12 cellular contexts compared by ENCODE assay signal in genomic region chr4:83255584-83255983, GRCh38. TPM values are rescaled to one million over a fixed set of nuclear protein-coding genes. Genes with fewer than 3 reads are reported as not detected.
A peak's percentile ranks its signal among the peaks of the same experiment; 100 is the strongest.
DNase-seq lines count a peak whose midpoint lies in the region; ATAC-seq and TF ChIP-seq lines count a peak whose summit lies in the region.
"Had no signal": no experiment of that assay in that cellular context is flagged by ENCODE, and none has a peak within 500 bp of the region (broad histone marks: within the 10 kb centered on the region; RNA-seq: fewer than 3 reads in every experiment).

No MANE protein-coding gene starts in this region.

- no peak overlapping the region for H3K27ac ChIP-seq in brain microvascular endothelial cell
- H3K27ac ChIP-seq in liver (ENCODE audit: low read depth in 1 of 2, low read length in 2 of 2): no peak overlapping the region
- peak overlapping the region in 1 of 12 donors; percentile 62 for H3K27ac ChIP-seq in heart left ventricle

- H3K27me3 ChIP-seq in brain microvascular endothelial cell (replicated peaks) (no peaks in the 10 kb centered on the region), liver (ENCODE audit: control insufficient read depth in 4 of 4, insufficient read depth in 4 of 4, low read length in 3 of 4) (no peaks in the 10 kb centered on the region), BE2C (no peaks in the 10 kb centered on the region), heart left ventricle (no peaks in the 10 kb centered on the region)

- no peak for TF ChIP-seq RAD21 in liver (IDR thresholded peaks at IDR 0.05)

- in situ Hi-C loops in brain microvascular endothelial cell (cut with HindIII; ENCODE audit: low pct_ligation_motif_present, low sequenced_read_pairs): loop anchor here (25.0 kb wide), 1 partner anchor 218 kb away; the partner anchor contains the start of gene COPS4

- no peaks in the 10 kb centered on the region for H3K9me3 Mint-ChIP-seq in activated naive CD8-positive, alpha-beta T cell treated with anti-CD3 and anti-CD28 coated beads, Interleukin-2, amount 50 U/mL, for 24 hours
- H3K9me3 Mint-ChIP-seq: activated CD4-positive, alpha-beta memory T cell treated with anti-CD3 and anti-CD28 coated beads, Interleukin-2, amount 10 ng/mL, durations not matched to agents 7 days and 5 days; nephron progenitor cell had no signal

- TF ChIP-seq POLR2A in heart left ventricle (IDR thresholded peaks at IDR 0.05): no peak

- WGBS in liver: 69% methylated on average over 1 of the region's 1 CpG
- WGBS in heart left ventricle, 4 donors: 47 to 65% (median 50%) methylated on average over 1 of the region's 1 CpG

- H3K9me3 ChIP-seq in liver (ENCODE audit: control insufficient read depth in 4 of 4, low read length in 3 of 4): no peaks in the 10 kb centered on the region
- H3K9me3 ChIP-seq in BE2C: no peaks in the 10 kb centered on the region
- no peaks in the 10 kb centered on the region for H3K9me3 ChIP-seq in heart left ventricle

- H3K27ac Mint-ChIP-seq in activated naive CD8-positive, alpha-beta T cell treated with anti-CD3 and anti-CD28 coated beads, Interleukin-2, amount 50 U/mL, for 24 hours: no peak overlapping the region
- H3K27ac Mint-ChIP-seq: activated CD4-positive, alpha-beta memory T cell treated with anti-CD3 and anti-CD28 coated beads, Interleukin-2, amount 10 ng/mL, durations not matched to agents 7 days and 5 days; nephron progenitor cell had no signal

- H3K4me3 ChIP-seq in brain microvascular endothelial cell (ENCODE audit: low read depth, low read length): no peak overlapping the region
- no peak overlapping the region for H3K4me3 ChIP-seq in liver (ENCODE audit: low read depth in 1 of 3, low read length in 3 of 3)
- no peak overlapping the region for H3K4me3 ChIP-seq in BE2C (ENCODE audit: low read depth, low read length)
- no peak overlapping the region for H3K4me3 ChIP-seq in heart left ventricle

- no peak overlapping the region for H3K4me3 Mint-ChIP-seq in activated naive CD8-positive, alpha-beta T cell treated with anti-CD3 and anti-CD28 coated beads, Interleukin-2, amount 50 U/mL, for 24 hours
- H3K4me3 Mint-ChIP-seq: activated CD4-positive, alpha-beta memory T cell treated with anti-CD3 and anti-CD28 coated beads, Interleukin-2, amount 10 ng/mL, durations not matched to agents 7 days and 5 days; nephron progenitor cell had no signal

- no peaks in the 10 kb centered on the region for H3K27me3 Mint-ChIP-seq in activated naive CD8-positive, alpha-beta T cell treated with anti-CD3 and anti-CD28 coated beads, Interleukin-2, amount 50 U/mL, for 24 hours

- peak; percentile 70 for DNase-seq in AG09319 (ENCODE audit: extremely low read depth, low read depth)
- DNase-seq in LHCN-M2 (ENCODE audit: low read depth): peak; percentile 76
- DNase-seq in brain microvascular endothelial cell: peak; percentile 53
- DNase-seq in BE2C: no peak
- no peak for DNase-seq in activated naive CD8-positive, alpha-beta T cell treated with anti-CD3 and anti-CD28 coated beads, Interleukin-2, amount 50 U/mL, for 24 hours
- no peak for DNase-seq in heart left ventricle
- DNase-seq: activated CD4-positive, alpha-beta memory T cell treated with anti-CD3 and anti-CD28 coated beads, Interleukin-2, amount 10 ng/mL, durations not matched to agents 7 days and 5 days; aorta; NCI-H1694; nephron progenitor cell had no signal

- H3K4me1 ChIP-seq in liver (ENCODE audit: control insufficient read depth in 4 of 4, insufficient read depth in 4 of 4, low read length in 3 of 4): peaks cover 0 to 2% (median 0%) of the 10 kb centered on the region in 4 donors
- H3K4me1 ChIP-seq in BE2C: no peaks in the 10 kb centered on the region
- H3K4me1 ChIP-seq in heart left ventricle: peaks cover 0 to 39% (median 3%) of the 10 kb centered on the region in 12 donors

- ATAC-seq in HG02623 (IDR thresholded peaks at IDR 0.05; ENCODE audit: unreplicated experiment) (no peak), heart left ventricle (no peak)
- no peak for ATAC-seq in activated naive CD8-positive, alpha-beta T cell treated with anti-CD3 and anti-CD28 coated beads, Interleukin-2, amount 50 U/mL, for 24 hours

- H3K36me3 ChIP-seq in brain microvascular endothelial cell (replicated peaks) (no peaks in the 10 kb centered on the region), liver (ENCODE audit: control insufficient read depth in 4 of 4, insufficient read depth in 3 of 4, low read depth in 1 of 4, low read length in 3 of 4) (no peaks in the 10 kb centered on the region), BE2C (no peaks in the 10 kb centered on the region), heart left ventricle (no peaks in the 10 kb centered on the region)

- peaks cover 13% of the 10 kb centered on the region for H3K36me3 Mint-ChIP-seq in activated naive CD8-positive, alpha-beta T cell treated with anti-CD3 and anti-CD28 coated beads, Interleukin-2, amount 50 U/mL, for 24 hours (ENCODE audit: low read depth)

- no peak overlapping the region for H3K9ac ChIP-seq in liver (ENCODE audit: low read depth in 1 of 2, low read length in 2 of 2)

- intact Hi-C loops in heart left ventricle (cut with DNase I): loop anchor here in 2 of 10 donors (5.0 to 10.0 kb wide), 2 partner anchors 178 to 791 kb away; no protein-coding TSS in a partner anchor

- peaks cover 33% of the 10 kb centered on the region for H3K4me1 Mint-ChIP-seq in activated naive CD8-positive, alpha-beta T cell treated with anti-CD3 and anti-CD28 coated beads, Interleukin-2, amount 50 U/mL, for 24 hours

- TF ChIP-seq CTCF in AG09319 (IDR thresholded peaks at IDR 0.05; ENCODE audit: low read depth, low read length) (no peak), brain microvascular endothelial cell (IDR thresholded peaks at IDR 0.05; ENCODE audit: low read depth, low read length, missing control alignments) (no peak), liver (IDR thresholded peaks at IDR 0.05; ENCODE audit: low read depth, low read length, missing input control) (no peak), BE2C (IDR thresholded peaks at IDR 0.05; ENCODE audit: low read depth, low read length) (no peak), heart left ventricle (IDR thresholded peaks at IDR 0.05) (no peak)

TF ChIP-seq in liver, 16 proteins besides CTCF, POLR2A, EP300 and RAD21:
- TF ChIP-seq ATF3 (IDR thresholded peaks at IDR 0.05) (no peak), NR2F2 (IDR thresholded peaks at IDR 0.05) (peak; percentile 88), HNF4G (IDR thresholded peaks at IDR 0.05) (no peak)

RNA-seq across cellular contexts. Expression of gene COQ2, which starts 29.0 kb away (rescaled TPM):
- total RNA-seq in LHCN-M2 (2014; rRNA removed) (25.5 and 29.8 TPM in 2 replicates), liver (10 to 100 TPM in 1 of 2 donors, 1 to 10 TPM in 1; 8.6 to 13.6 TPM), heart left ventricle (10 to 100 TPM; 18.0 to 26.3 (median 22.9) TPM)
- 13.7 TPM for polyA plus RNA-seq in LHCN-M2 (2012)
- polyA plus RNA-seq in liver (10 to 100 TPM in 1 of 2 donors, 1 to 10 TPM in 1; 10.0 to 11.6 TPM), heart left ventricle (10 to 100 TPM; 10.4 to 16.4 TPM)
- polyA plus RNA-seq in BE2C (2012; ENCODE audit: insufficient read depth, insufficient read length, low read depth): 4.2 TPM

Comparison
In these comparisons a context has a peak if more than half of its experiments do, and no peak if none do; other contexts are left out.
1. DNase-seq: peak in AG09319 (single experiment), LHCN-M2 (single experiment) and brain microvascular endothelial cell (single experiment); none in BE2C (single experiment), activated naive CD8-positive, alpha-beta T cell treated with anti-CD3 and anti-CD28 coated beads, Interleukin-2, amount 50 U/mL, for 24 hours (single experiment) and heart left ventricle (0 of 5).